ENCODE assay signal across 28 cellular contexts in the genomic region with DNA sequence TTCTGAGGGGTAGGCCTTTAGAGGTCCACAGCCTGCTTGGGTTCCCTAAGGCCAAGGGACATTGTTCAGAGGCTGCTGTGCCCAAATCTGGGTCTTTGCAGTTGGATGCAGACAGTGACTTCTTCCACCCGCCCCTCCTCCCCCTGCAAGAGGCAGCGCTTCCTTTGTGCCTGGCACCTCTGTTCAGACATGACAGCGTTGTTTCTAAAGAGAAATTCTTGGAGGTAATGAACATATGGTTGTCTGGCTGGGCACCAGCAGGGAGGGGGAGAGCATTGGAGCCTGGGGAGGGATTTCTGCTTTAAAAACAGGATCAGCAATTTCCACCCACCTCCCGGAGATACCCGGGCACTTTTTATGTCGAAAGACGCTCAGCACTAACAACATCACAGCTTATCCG. TPM values are rescaled to one million over a fixed set of nuclear protein-coding genes. Genes with fewer than 3 reads are reported as not detected.
DNase-seq lines count a peak whose midpoint lies in the region; ATAC-seq and TF ChIP-seq lines count a peak whose summit lies in the region.
"Had no signal": no experiment of that assay in that cellular context is flagged by ENCODE, and none has a peak within 500 bp of the region (broad histone marks: within the 10 kb centered on the region; RNA-seq: fewer than 3 reads in every experiment).

No MANE protein-coding gene starts in this region.

- H3K79me2 ChIP-seq in hepatocyte: no peaks in the 10 kb centered on the region

- H3K9me3 ChIP-seq in RWPE2 (ENCODE audit: severe bottlenecking) (no peaks in the 10 kb centered on the region), hepatocyte (ENCODE audit: low read depth) (no peaks in the 10 kb centered on the region)
- H3K9me3 ChIP-seq: breast epithelium, heart left ventricle, left lung, SJSA1, uterus had no signal

- H3K9me2 ChIP-seq in hepatocyte (replicated peaks; ENCODE audit: insufficient read depth): no peaks in the 10 kb centered on the region

- DNase-seq in activated effector memory CD4-positive, alpha-beta T cell treated with anti-CD3 and anti-CD28 coated beads, Interleukin-2, amount 50 U/mL, for 16 hours: peak; percentile 48
- DNase-seq in activated effector memory CD4-positive, alpha-beta T cell treated with Interleukin-2 at 50 U/mL for 16 hours: no peak
- peak; percentile 4 for DNase-seq in RWPE2 (ENCODE audit: low spot score)
- no peak for DNase-seq in hepatocyte (ENCODE audit: low spot score)
- peak; percentile 39 for DNase-seq in type B pancreatic cell (ENCODE audit: extremely low spot score, unreplicated experiment)
- no peak for DNase-seq in NCI-H187 (lab: John Stamatoyannopoulos, UW)
- no peak for DNase-seq in erythroblast (lab: John Stamatoyannopoulos, UW)
- DNase-seq: activated CD4-positive, alpha-beta T cell treated with anti-CD3 and anti-CD28 coated beads for 4 hours; activated CD8-positive, alpha-beta memory T cell treated with anti-CD3 and anti-CD28 coated beads for 24 hours; activated naive CD4-positive, alpha-beta T cell treated with Interleukin-2 at 50 U/mL for 16 hours; activated T-cell treated with anti-CD3 and anti-CD28 coated beads, Interleukin-2, amount 50 U/mL, for 4 hours; dermis blood vessel endothelial cell; mesendoderm; naive B cell; NCI-H1930; NK-92 treated with Interleukin-12 subunit alpha and Interleukin-12 subunit beta, amount 100 ng/mL, for 24 hours; stimulated activated CD4-positive, alpha-beta T cell treated with anti-CD3 and anti-CD28 coated beads, Interleukin-2, amount 100 ng/mL, for 48 hours had no signal

- TF ChIP-seq CTCF in RWPE2 (IDR thresholded peaks at IDR 0.05; ENCODE audit: poor library complexity, severe bottlenecking) (no peak), hepatocyte (IDR thresholded peaks at IDR 0.05; ENCODE audit: poor library complexity) (no peak), type B pancreatic cell (conservative IDR thresholded peaks at IDR 0.05) (no peak)

- H4K20me1 ChIP-seq in hepatocyte (ENCODE audit: insufficient read depth, poor library complexity, severe bottlenecking): no peaks in the 10 kb centered on the region

- ATAC-seq in RWPE2 (ENCODE audit: low read depth) (no peak), GM19023 (IDR thresholded peaks at IDR 0.05; ENCODE audit: unreplicated experiment) (no peak)
- ATAC-seq: activated T-cell treated with anti-CD3 and anti-CD28 coated beads, Interleukin-2, amount 50 U/mL, for 4 hours; heart left ventricle; left lung; stimulated activated effector memory CD8-positive, alpha-beta T cell treated with anti-CD3 and anti-CD28 coated beads, Interleukin-12 subunit alpha, Interleukin-12 subunit beta, amount 100 ng/mL, for 72 hours had no signal

- no peak overlapping the region for H3K4me3 Mint-ChIP-seq in type B pancreatic cell
- H3K4me3 Mint-ChIP-seq: activated T-cell treated with anti-CD3 and anti-CD28 coated beads, Interleukin-2, amount 50 U/mL, for 4 hours; naive B cell; stimulated activated effector memory CD8-positive, alpha-beta T cell treated with anti-CD3 and anti-CD28 coated beads, Interleukin-12 subunit alpha, Interleukin-12 subunit beta, amount 100 ng/mL, for 72 hours; T-helper 1 cell treated with Interleukin-12 subunit alpha and Interleukin-12 subunit beta and Interleukin-4 antibody, amounts not matched to agents 30 μg/mL and 1 μg/mL, for 36 hours had no signal

- H3K27ac ChIP-seq in RWPE2 (ENCODE audit: poor library complexity, severe bottlenecking) (no peak overlapping the region), hepatocyte (peak overlapping the region; percentile 51)
- H3K27ac ChIP-seq: breast epithelium, heart left ventricle, left lung, SJSA1, spleen, uterus had no signal

- no peak overlapping the region for H3K4me2 ChIP-seq in hepatocyte

- peaks cover 7% of the 10 kb centered on the region for H3K4me1 Mint-ChIP-seq in type B pancreatic cell (ENCODE audit: unreplicated experiment)

- H3K36me3 Mint-ChIP-seq in type B pancreatic cell: no peaks in the 10 kb centered on the region
- H3K36me3 Mint-ChIP-seq: naive B cell; stimulated activated effector memory CD8-positive, alpha-beta T cell treated with anti-CD3 and anti-CD28 coated beads, Interleukin-12 subunit alpha, Interleukin-12 subunit beta, amount 100 ng/mL, for 72 hours had no signal

- 70% methylated on average over 8 of the region's 8 CpGs for WGBS in hepatocyte (ENCODE audit: low lambda C conversion rate, missing lambda C conversion rate)

- H3K4me3 ChIP-seq in RWPE2 (ENCODE audit: severe bottlenecking): no peak overlapping the region
- no peak overlapping the region for H3K4me3 ChIP-seq in hepatocyte
- H3K4me3 ChIP-seq: breast epithelium, heart left ventricle, left lung, SJSA1, spleen, uterus had no signal

- H2AFZ ChIP-seq in hepatocyte: no peak overlapping the region

- H3K36me3 ChIP-seq in RWPE2 (ENCODE audit: low read depth) (no peaks in the 10 kb centered on the region), hepatocyte (replicated peaks; ENCODE audit: insufficient read depth, low read depth) (no peaks in the 10 kb centered on the region)
- H3K36me3 ChIP-seq: breast epithelium, heart left ventricle, left lung, SJSA1, spleen, uterus had no signal

- no peaks in the 10 kb centered on the region for H3K4me1 ChIP-seq in RWPE2 (ENCODE audit: insufficient read depth, poor library complexity, severe bottlenecking)
- H3K4me1 ChIP-seq in hepatocyte (ENCODE audit: insufficient read depth): peaks cover 4% of the 10 kb centered on the region
- H3K4me1 ChIP-seq: breast epithelium, left lung, SJSA1, spleen, uterus had no signal

- no peak for TF ChIP-seq POLR2A in erythroblast (IDR thresholded peaks at IDR 0.05; ENCODE audit: low read length)

- no peaks in the 10 kb centered on the region for H3K9me3 Mint-ChIP-seq in type B pancreatic cell
- H3K9me3 Mint-ChIP-seq: activated T-cell treated with anti-CD3 and anti-CD28 coated beads, Interleukin-2, amount 50 U/mL, for 4 hours; stimulated activated effector memory CD8-positive, alpha-beta T cell treated with anti-CD3 and anti-CD28 coated beads, Interleukin-12 subunit alpha, Interleukin-12 subunit beta, amount 100 ng/mL, for 72 hours had no signal

- H3K27ac Mint-ChIP-seq in type B pancreatic cell: no peak overlapping the region
- H3K27ac Mint-ChIP-seq: stimulated activated effector memory CD8-positive, alpha-beta T cell treated with anti-CD3 and anti-CD28 coated beads, Interleukin-12 subunit alpha, Interleukin-12 subunit beta, amount 100 ng/mL, for 72 hours; T-helper 1 cell treated with Interleukin-12 subunit alpha and Interleukin-12 subunit beta and Interleukin-4 antibody, amounts not matched to agents 30 μg/mL and 1 μg/mL, for 36 hours had no signal

- H3K27me3 ChIP-seq in RWPE2 (ENCODE audit: insufficient read depth, poor library complexity, severe bottlenecking) (no peaks in the 10 kb centered on the region), hepatocyte (no peaks in the 10 kb centered on the region)
- H3K27me3 ChIP-seq: SJSA1, uterus had no signal

- H3K27me3 Mint-ChIP-seq in type B pancreatic cell: no peaks in the 10 kb centered on the region

RNA-seq across cellular contexts. Expression of gene PSAPL1, which starts 51.5 kb away (rescaled TPM):
- 4.3 and 5.8 TPM in 2 replicates for total RNA-seq in hepatocyte
- polyA plus RNA-seq in hepatocyte: 4.4 and 5.2 TPM in 2 replicates
- 1.2 and 1.3 TPM in 2 replicates for total RNA-seq in type B pancreatic cell (ENCODE audit: low replicate concordance)
- total RNA-seq: activated T-cell treated with anti-CD3 and anti-CD28 coated beads, Interleukin-2, amount 50 U/mL, for 4 hours; dermis blood vessel endothelial cell; osteoblast; SJSA1; spleen; uterus had no signal
- polyA plus RNA-seq: BJ, heart left ventricle, spleen had no signal

Comparison
In these comparisons a context has a peak if more than half of its experiments do, and no peak if none do; other contexts are left out.
1. DNase-seq: peak in activated effector memory CD4-positive, alpha-beta T cell treated with anti-CD3 and anti-CD28 coated beads, Interleukin-2, amount 50 U/mL, for 16 hours (single experiment), RWPE2 (single experiment) and type B pancreatic cell (single experiment); none in activated effector memory CD4-positive, alpha-beta T cell treated with Interleukin-2 at 50 U/mL for 16 hours (single experiment), hepatocyte (single experiment), NCI-H187 (0 of 2) and erythroblast (0 of 2).